ENCODE assay signal across 9 cellular contexts in genomic region chr7:137992738-137993394, GRCh38. TPM values are rescaled to one million over a fixed set of nuclear protein-coding genes. Genes with fewer than 3 reads are reported as not detected.
DNase-seq lines count a peak whose midpoint lies in the region; ATAC-seq, FAIRE-seq and TF ChIP-seq lines count a peak whose summit lies in the region.
"Had no signal": no experiment of that assay in that cellular context is flagged by ENCODE, and none has a peak within 500 bp of the region (broad histone marks: within the 10 kb centered on the region; RNA-seq: fewer than 3 reads in every experiment).

No MANE protein-coding gene starts in this region.

- peak overlapping the region; percentile 65 for H3K27ac ChIP-seq in keratinocyte (ENCODE audit: control insufficient read depth, insufficient read depth, low read length)
- H3K27ac ChIP-seq in upper lobe of right lung = peak overlapping the region; percentile 67

- no peaks in the 10 kb centered on the region for H3K9me3 ChIP-seq in BE2C
- H3K9me3 ChIP-seq in keratinocyte (ENCODE audit: control insufficient read depth, low read depth, low read length) = no peaks in the 10 kb centered on the region
- no peaks in the 10 kb centered on the region for H3K9me3 ChIP-seq in upper lobe of right lung

- peaks cover 69% of the 10 kb centered on the region for H3K79me2 ChIP-seq in keratinocyte (ENCODE audit: control insufficient read depth, insufficient read depth, low read length)

- H3K27me3 Mint-ChIP-seq in activated T-helper 2 cell treated with anti-CD3 and anti-CD28 coated beads, Interferon-gamma antibody, Interleukin-2, Interleukin-4, amounts not matched to agents 10 μg/mL and 5 μg/mL and 100 μg/mL, durations not matched to agents 14 hours and 24 hours and 36 hours (ENCODE audit: low read depth) = no peaks in the 10 kb centered on the region

- no peak overlapping the region for H3K4me3 ChIP-seq in BE2C (ENCODE audit: low read depth, low read length)
- no peak overlapping the region for H3K4me3 ChIP-seq in keratinocyte (ENCODE audit: control insufficient read depth in 2 of 3, extremely low read depth in 1 of 3, insufficient read depth in 2 of 3, low read depth in 1 of 3, low read length in 3 of 3)
- H3K4me3 ChIP-seq in upper lobe of right lung = no peak overlapping the region

- no peaks in the 10 kb centered on the region; the same call in 1 of the 2 replicates for H3K27me3 ChIP-seq in BE2C
- H3K27me3 ChIP-seq in keratinocyte (ENCODE audit: control insufficient read depth, extremely low read depth, insufficient read depth, low read length) = no peaks in the 10 kb centered on the region
- H3K27me3 ChIP-seq in upper lobe of right lung = no peaks in the 10 kb centered on the region

- no peak overlapping the region for H3K9ac ChIP-seq in keratinocyte (ENCODE audit: control insufficient read depth, extremely low read depth, insufficient read depth, low read length)

- H3K9me3 Mint-ChIP-seq in activated T-helper 2 cell treated with anti-CD3 and anti-CD28 coated beads, Interferon-gamma antibody, Interleukin-2, Interleukin-4, amounts not matched to agents 10 μg/mL and 5 μg/mL and 100 μg/mL, durations not matched to agents 14 hours and 24 hours and 36 hours = no peaks in the 10 kb centered on the region

- peak; percentile 21 for FAIRE-seq in GM19239 (lab: Jason Lieb, UNC)
- FAIRE-seq in keratinocyte (lab: Jason Lieb, UNC) = no peak
- FAIRE-seq: islet of Langerhans had no signal

- no peaks in the 10 kb centered on the region for H4K20me1 ChIP-seq in keratinocyte (ENCODE audit: control insufficient read depth, extremely low read depth, insufficient read depth, low read length)

- intact Hi-C loops in activated T-helper 2 cell treated with anti-CD3 and anti-CD28 coated beads, Interferon-gamma antibody, Interleukin-2, Interleukin-4, amounts not matched to agents 10 μg/mL and 5 μg/mL and 100 μg/mL, durations not matched to agents 14 hours and 24 hours and 36 hours (cut with micrococcal nuclease) = loop anchor here (1.0 to 5.0 kb wide), 2 partner anchors 9 to 56 kb away; partner anchors contain the start of gene CREB3L2
- intact Hi-C loops in upper lobe of right lung (cut with DNase I) = no loop called here

- H3K4me2 ChIP-seq in keratinocyte (ENCODE audit: control insufficient read depth, extremely low read depth, insufficient read depth, low read depth, low read length) = no peak overlapping the region

- dilution Hi-C loops in keratinocyte (cut with MboI; ENCODE audit: extremely low pct_ligation_motif_present, low sequenced_read_pairs) = no loop called here

- H2AFZ ChIP-seq in keratinocyte (ENCODE audit: control insufficient read depth, low read length) = no peak overlapping the region

- peaks cover 38% of the 10 kb centered on the region for H3K36me3 Mint-ChIP-seq in activated T-helper 2 cell treated with anti-CD3 and anti-CD28 coated beads, Interferon-gamma antibody, Interleukin-2, Interleukin-4, amounts not matched to agents 10 μg/mL and 5 μg/mL and 100 μg/mL, durations not matched to agents 14 hours and 24 hours and 36 hours (ENCODE audit: low read depth)

- peak overlapping the region; percentile 23 for H3K27ac Mint-ChIP-seq in activated T-helper 2 cell treated with anti-CD3 and anti-CD28 coated beads, Interferon-gamma antibody, Interleukin-2, Interleukin-4, amounts not matched to agents 10 μg/mL and 5 μg/mL and 100 μg/mL, durations not matched to agents 14 hours and 24 hours and 36 hours

- DNase-seq in BE2C (peak; percentile 20), GM19239 (ENCODE audit: insufficient read length, low spot score) (no peak), keratinocyte (ENCODE audit: low read depth, low spot score) (no peak), upper lobe of right lung (no peak), pons (ENCODE audit: low spot score) (no peak)
- no peak for DNase-seq in activated T-helper 2 cell treated with anti-CD3 and anti-CD28 coated beads, Interferon-gamma antibody, Interleukin-2, Interleukin-4, amounts not matched to agents 10 μg/mL and 5 μg/mL and 100 μg/mL, durations not matched to agents 14 hours and 24 hours and 36 hours (ENCODE audit: low spot score)
- no peak for DNase-seq in effector CD4-positive, alpha-beta T cell

- no peaks in the 10 kb centered on the region for H3K36me3 ChIP-seq in BE2C
- H3K36me3 ChIP-seq in keratinocyte (ENCODE audit: control insufficient read depth in 2 of 2, extremely low read depth in 1 of 2, insufficient read depth in 2 of 2, low read length in 2 of 2) = no peaks in the 10 kb centered on the region
- no peaks in the 10 kb centered on the region for H3K36me3 ChIP-seq in upper lobe of right lung

- peak; percentile 56 for ATAC-seq in HG03520 (IDR thresholded peaks at IDR 0.05; ENCODE audit: unreplicated experiment)
- ATAC-seq in upper lobe of right lung = peak; percentile 46

- H3K9me1 ChIP-seq in keratinocyte (ENCODE audit: control insufficient read depth, extremely low read depth, insufficient read depth, low read length) = peaks cover 4% of the 10 kb centered on the region

- no peak overlapping the region for H3K4me3 Mint-ChIP-seq in activated T-helper 2 cell treated with anti-CD3 and anti-CD28 coated beads, Interferon-gamma antibody, Interleukin-2, Interleukin-4, amounts not matched to agents 10 μg/mL and 5 μg/mL and 100 μg/mL, durations not matched to agents 14 hours and 24 hours and 36 hours (ENCODE audit: low read depth)

- peaks cover 34% of the 10 kb centered on the region for H3K4me1 Mint-ChIP-seq in activated T-helper 2 cell treated with anti-CD3 and anti-CD28 coated beads, Interferon-gamma antibody, Interleukin-2, Interleukin-4, amounts not matched to agents 10 μg/mL and 5 μg/mL and 100 μg/mL, durations not matched to agents 14 hours and 24 hours and 36 hours (ENCODE audit: low read depth)

- peaks cover 26% of the 10 kb centered on the region for H3K4me1 ChIP-seq in BE2C
- peaks cover 29% of the 10 kb centered on the region for H3K4me1 ChIP-seq in keratinocyte (ENCODE audit: control insufficient read depth, extremely low read depth, insufficient read depth, low read length)
- H3K4me1 ChIP-seq in upper lobe of right lung = peaks cover 65% of the 10 kb centered on the region

- TF ChIP-seq CTCF in BE2C (IDR thresholded peaks at IDR 0.05; ENCODE audit: low read depth, low read length) (no peak), keratinocyte (optimal IDR thresholded peaks at IDR 0.05 in 1 of 3, IDR thresholded peaks at IDR 0.05 in 1 of 3, conservative IDR thresholded peaks at IDR 0.05 in 1 of 3; ENCODE audit: extremely low read depth in 1 of 3, insufficient read depth in 2 of 3, low read length in 3 of 3) (no peak), upper lobe of right lung (IDR thresholded peaks at IDR 0.05) (no peak)

RNA-seq across cellular contexts. Expression of gene CREB3L2, which starts 9.0 kb away (rescaled TPM):
- 9.6 TPM for polyA plus RNA-seq in BE2C (2012; ENCODE audit: insufficient read depth, insufficient read length, low read depth)
- 58.6 and 65.6 TPM in 2 replicates for total RNA-seq in activated T-helper 2 cell treated with anti-CD3 and anti-CD28 coated beads, Interferon-gamma antibody, Interleukin-2, Interleukin-4, amounts not matched to agents 10 μg/mL and 5 μg/mL and 100 μg/mL, durations not matched to agents 14 hours and 24 hours and 36 hours
- polyA plus RNA-seq in keratinocyte = 8.6 to 15.9 TPM (median 12.8 TPM) in 3 replicates
- 3.7 TPM for polyA plus RNA-seq in keratinocyte (2011; ENCODE audit: low read depth)
- polyA plus RNA-seq in keratinocyte (2011; cell fraction: cytosol; rRNA removed) = 8.2 and 11.6 TPM in 2 replicates
- polyA plus RNA-seq in keratinocyte (2011; cell fraction: nucleus; rRNA removed) = 28.8 and 29.1 TPM in 2 replicates
- 6.9 and 13.8 TPM in 2 replicates for polyA plus RNA-seq in keratinocyte (2012; ENCODE audit: low replicate concordance)
- polyA minus RNA-seq in keratinocyte = 18.3 to 36.5 TPM (median 21.4 TPM) in 3 replicates
- 17.1 TPM for polyA minus RNA-seq in keratinocyte (2011; cell fraction: cytosol; rRNA and poly(A)+ RNA removed)
- 40.2 and 45.5 TPM in 2 replicates for polyA minus RNA-seq in keratinocyte (2011; cell fraction: nucleus; rRNA and poly(A)+ RNA removed)
- 61.8 TPM for total RNA-seq in upper lobe of right lung
